14 cellular contexts compared by ENCODE assay signal in the genomic region with DNA sequence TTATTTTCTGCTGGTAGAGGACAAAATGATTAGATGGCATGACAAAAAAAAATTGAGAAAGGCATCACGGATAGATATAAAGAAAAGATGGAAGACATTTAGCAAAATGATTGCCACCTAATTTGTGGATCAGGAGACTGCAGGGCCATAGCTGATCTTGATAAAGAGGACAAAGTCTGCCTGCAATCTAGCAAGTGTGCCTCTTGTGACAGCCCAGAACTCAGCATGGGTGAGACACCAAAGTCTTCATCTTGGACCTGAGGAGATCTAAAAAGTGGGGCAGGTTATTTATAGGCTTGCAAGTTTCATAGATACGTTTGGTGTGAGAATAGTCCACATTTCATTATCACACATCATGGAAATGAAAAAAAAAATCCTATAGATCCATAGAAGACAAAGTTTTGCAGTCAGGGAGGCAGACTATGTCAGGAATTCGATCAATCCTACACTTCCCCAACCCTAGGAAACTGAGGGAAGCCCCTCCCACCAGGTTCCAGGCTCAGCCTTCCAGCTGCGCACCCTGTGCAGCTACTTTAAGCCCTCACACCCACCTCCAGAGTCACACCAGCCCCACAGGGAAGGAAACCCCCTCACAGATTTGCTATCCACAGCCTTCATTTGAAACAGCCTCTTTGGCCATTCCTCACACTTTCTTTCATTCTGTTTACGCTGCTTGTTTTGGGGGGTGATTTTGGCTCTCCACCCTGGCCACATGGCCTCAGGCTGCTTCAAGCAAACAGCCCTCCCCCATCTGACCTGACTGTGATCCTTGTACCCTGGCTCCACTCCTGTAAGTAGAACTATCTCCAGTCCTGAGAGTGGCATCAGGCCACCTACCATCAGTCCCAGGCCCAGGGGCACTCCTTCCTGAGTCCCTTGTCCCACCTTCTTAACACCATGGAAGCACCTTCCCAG. TPM values are rescaled to one million over a fixed set of nuclear protein-coding genes. Genes with fewer than 3 reads are reported as not detected.
A peak's percentile ranks its signal among the peaks of the same experiment; 100 is the strongest.
DNase-seq lines count a peak whose midpoint lies in the region; ATAC-seq and TF ChIP-seq lines count a peak whose summit lies in the region.
"Had no signal": no experiment of that assay in that cellular context is flagged by ENCODE, and none has a peak within 500 bp of the region (broad histone marks: within the 10 kb centered on the region; RNA-seq: fewer than 3 reads in every experiment).

No MANE protein-coding gene starts in this region.

- H3K9me3 Mint-ChIP-seq in natural killer cell = no peaks in the 10 kb centered on the region
- H3K9me3 Mint-ChIP-seq: activated B cell treated with CpG ODN at 0.5 μM for 24 hours, nephron progenitor cell had no signal

- no peaks in the 10 kb centered on the region for H3K36me3 Mint-ChIP-seq in natural killer cell

- H3K27me3 Mint-ChIP-seq in natural killer cell (ENCODE audit: low read depth in 2 of 2) = peaks cover 0 to 7% of the 10 kb centered on the region in 2 donors
- H3K27me3 Mint-ChIP-seq: activated B cell treated with CpG ODN at 0.5 μM for 24 hours had no signal

- H3K36me3 ChIP-seq in right atrium auricular region (no peaks in the 10 kb centered on the region), prostate gland (no peaks in the 10 kb centered on the region)

- H3K27ac Mint-ChIP-seq in natural killer cell = no peak overlapping the region
- H3K27ac Mint-ChIP-seq: activated B cell treated with CpG ODN at 0.5 μM for 24 hours had no signal

- H3K4me3 Mint-ChIP-seq in natural killer cell = no peak overlapping the region
- H3K4me3 Mint-ChIP-seq: activated B cell treated with CpG ODN at 0.5 μM for 24 hours; activated T-cell treated with anti-CD3 and anti-CD28 coated beads, Interleukin-2, amount 50 U/mL, for 72 hours; nephron progenitor cell had no signal

- intact Hi-C loops in prostate gland (cut with DNase I) (no loop called here), natural killer cell (cut with micrococcal nuclease) (no loop called here)

- H3K27ac ChIP-seq in AG04450 (ENCODE audit: low read depth, low read length) = peak overlapping the region; percentile 11
- H3K27ac ChIP-seq in right atrium auricular region = peak overlapping the region; percentile 62 to 83
- peak overlapping the region; percentile 0 to 35 for H3K27ac ChIP-seq in prostate gland
- H3K27ac ChIP-seq: epithelial cell of prostate had no signal

- no peak overlapping the region for H3K4me3 ChIP-seq in AG04450 (ENCODE audit: low read depth, low read length)
- no peak overlapping the region for H3K4me3 ChIP-seq in right atrium auricular region
- no peak overlapping the region for H3K4me3 ChIP-seq in prostate gland

- peaks cover 14 to 15% of the 10 kb centered on the region in 2 donors for H3K4me1 Mint-ChIP-seq in natural killer cell

- ATAC-seq in natural killer cell (no peak), GM19397 (IDR thresholded peaks at IDR 0.05; ENCODE audit: unreplicated experiment) (no peak)
- ATAC-seq: activated T-cell treated with anti-CD3 and anti-CD28 coated beads, Interleukin-2, amount 50 U/mL, for 72 hours had no signal

- H3K9me3 ChIP-seq in AG04450 (ENCODE audit: control insufficient read depth, insufficient read depth, low read length) = no peaks in the 10 kb centered on the region
- no peaks in the 10 kb centered on the region for H3K9me3 ChIP-seq in right atrium auricular region
- no peaks in the 10 kb centered on the region for H3K9me3 ChIP-seq in prostate gland

- 77% methylated on average over 5 of the region's 5 CpGs for WGBS in prostate gland

- H3K4me1 ChIP-seq in right atrium auricular region (peaks cover 0 to 56% of the 10 kb centered on the region in 2 donors), prostate gland (replicated peaks) (no peaks in the 10 kb centered on the region)

- CTCF ChIA-PET in AG04450 (lab: Charles Lee) = no interaction called here

- no peak for TF ChIP-seq POLR2A in prostate gland (IDR thresholded peaks at IDR 0.05)

- H3K27me3 ChIP-seq in AG04450 (ENCODE audit: control insufficient read depth, insufficient read depth, low read length) = peaks cover 10% of the 10 kb centered on the region
- no peaks in the 10 kb centered on the region for H3K27me3 ChIP-seq in right atrium auricular region
- H3K27me3 ChIP-seq in prostate gland (replicated peaks; ENCODE audit: insufficient read depth) = no peaks in the 10 kb centered on the region

- no peak for TF ChIP-seq CTCF in AG04450 (IDR thresholded peaks at IDR 0.05; ENCODE audit: low read depth, low read length)
- TF ChIP-seq CTCF in right atrium auricular region (IDR thresholded peaks at IDR 0.05) = no peak
- TF ChIP-seq CTCF in prostate gland (IDR thresholded peaks at IDR 0.05) = no peak
- TF ChIP-seq CTCF in natural killer cell (IDR thresholded peaks at IDR 0.05) = no peak

- POLR2A ChIA-PET in AG04450 (lab: Yijun Ruan, JAX) = interaction anchor here (0.7 kb wide), 1 partner anchor 1787 kb away, joined by 5 read pairs; no protein-coding TSS in a partner anchor

- DNase-seq in AG04450 (ENCODE audit: low read depth, low spot score) = no peak
- peak; percentile 41 for DNase-seq in RPMI8226
- no peak for DNase-seq in right atrium auricular region (ENCODE audit: low spot score)
- no peak for DNase-seq in prostate gland (ENCODE audit: low spot score)
- no peak for DNase-seq in NCI-H2081 (lab: John Stamatoyannopoulos, UW)
- no peak for DNase-seq in natural killer cell
- no peak for DNase-seq in pons (ENCODE audit: low spot score)
- DNase-seq: activated B cell treated with CpG ODN at 0.5 μM for 24 hours; activated T-cell treated with anti-CD3 and anti-CD28 coated beads, Interleukin-2, amount 50 U/mL, for 72 hours; stimulated activated CD4-positive, alpha-beta T cell treated with anti-CD3 and anti-CD28 coated beads, Interleukin-2, amount 100 ng/mL, for 24 hours had no signal

RNA-seq across cellular contexts. Expression of gene KLHL6, which starts 28.1 kb away (rescaled TPM):
- not detected in 2 replicates for polyA plus RNA-seq in AG04450 (2011; rRNA removed)
- not detected in 2 replicates for polyA minus RNA-seq in AG04450 (2011; rRNA and poly(A)+ RNA removed)
- total RNA-seq in right atrium auricular region (1 to 10 TPM in 1 of 2 donors, under 1 TPM in 1; 0.41 to 1.4 TPM), prostate gland (1 to 10 TPM; 1.0 to 1.2 TPM), natural killer cell (10 to 100 TPM; 10.9 to 17.3 (median 13.6) TPM)
- total RNA-seq: NCI-H460 had no signal

RNA-seq across cellular contexts. Expression of gene KLHL24, which starts 51.8 kb away (rescaled TPM):
- 26.4 and 33.6 TPM in 2 replicates for polyA plus RNA-seq in AG04450 (2011; rRNA removed)
- polyA minus RNA-seq in AG04450 (2011; rRNA and poly(A)+ RNA removed) = 45.5 and 83.9 TPM in 2 replicates
- total RNA-seq in right atrium auricular region (100 to 1,000 TPM; 135 to 210 TPM), prostate gland (10 to 100 TPM; 69.5 to 79.2 TPM), natural killer cell (100 to 1,000 TPM; 140 to 189 (median 177) TPM)

Comparison
In these comparisons a context has a peak if more than half of its experiments do, and no peak if none do; other contexts are left out.
1. H3K27ac ChIP-seq: peak in every context shown above with its lines; median percentile 72 in right atrium auricular region; 18 in prostate gland; 11 in AG04450.
2. RNA of gene KLHL6, which starts 28.1 kb away (total RNA-seq): 10.9 to 17.3 TPM in natural killer cell; 0.41 to 1.4 TPM in right atrium auricular region and 1.0 to 1.2 TPM in prostate gland; every median in the first group is over 4 times any median in the second.